In genomic region chr5:134873987-134874830, GRCh38 we compare ENCODE assay signal across 8 cellular contexts. TPM values are rescaled to one million over a fixed set of nuclear protein-coding genes. Genes with fewer than 3 reads are reported as not detected.
DNase-seq lines count a peak whose midpoint lies in the region; ATAC-seq and TF ChIP-seq lines count a peak whose summit lies in the region.

Gene TXNDC15 (plus strand): TSS chr5:134874371. CDS start chr5:134874428, 57 bp downstream.

- no peak for TF ChIP-seq CTCF in DOHH2 (IDR thresholded peaks at IDR 0.05; ENCODE audit: low read depth, low read length, poor library complexity, severe bottlenecking)

- ATAC-seq in GM21786 (IDR thresholded peaks at IDR 0.05; ENCODE audit: unreplicated experiment) = peak; percentile 72

- H3K36me3 ChIP-seq in DOHH2 (ENCODE audit: control insufficient read depth, low read length) (peaks cover 23% of the 10 kb centered on the region), Karpas-422 (ENCODE audit: insufficient read depth, low read length) (peaks cover 4% of the 10 kb centered on the region; the same call in 1 of the 2 replicates), SJCRH30 (no peaks in the 10 kb centered on the region), neuron (ENCODE audit: insufficient read depth, low read length) (no peaks in the 10 kb centered on the region), subcutaneous abdominal adipose tissue (ENCODE audit: control insufficient read depth in 5 of 5, insufficient read depth in 5 of 5, low read length in 5 of 5) (no peaks in the 10 kb centered on the region)

- peak within 1 kb of the TSS; percentile 91 for H3K4me3 ChIP-seq in DOHH2 (ENCODE audit: low read length)
- peak within 1 kb of the TSS; percentile 82 for H3K4me3 ChIP-seq in Karpas-422 (ENCODE audit: low read length)
- H3K4me3 ChIP-seq in SJCRH30 = peak within 1 kb of the TSS; percentile 96
- H3K4me3 ChIP-seq in neuron (ENCODE audit: low read length) = peak within 1 kb of the TSS; percentile 76
- H3K4me3 ChIP-seq in subcutaneous abdominal adipose tissue (ENCODE audit: low read depth in 1 of 5, low read length in 5 of 5) = peak within 1 kb of the TSS; percentile 85 to 91 (median 88)

- H3K9me3 ChIP-seq in DOHH2 (ENCODE audit: control insufficient read depth, insufficient read depth, low read length) (no peaks in the 10 kb centered on the region), Karpas-422 (ENCODE audit: low read length) (no peaks in the 10 kb centered on the region), SJCRH30 (replicated peaks) (no peaks in the 10 kb centered on the region), neuron (ENCODE audit: low read length) (no peaks in the 10 kb centered on the region), subcutaneous abdominal adipose tissue (ENCODE audit: control insufficient read depth in 5 of 5, low read length in 5 of 5) (no peaks in the 10 kb centered on the region)

- H4K20me1 ChIP-seq in DOHH2 (ENCODE audit: control insufficient read depth, insufficient read depth, low read depth, low read length) = no peaks in the 10 kb centered on the region
- H4K20me1 ChIP-seq in Karpas-422 (ENCODE audit: insufficient read depth, low read depth, low read length) = no peaks in the 10 kb centered on the region

- H3K79me2 ChIP-seq in DOHH2 (ENCODE audit: control insufficient read depth, low read length) (peaks cover 45% of the 10 kb centered on the region), Karpas-422 (ENCODE audit: low read length) (peaks cover 49% of the 10 kb centered on the region)

- H3K9me2 ChIP-seq in DOHH2 (replicated peaks; ENCODE audit: control insufficient read depth, low read length) = no peaks in the 10 kb centered on the region
- no peaks in the 10 kb centered on the region for H3K9me2 ChIP-seq in Karpas-422 (replicated peaks; ENCODE audit: insufficient read depth, low read length)

- peaks cover 9% of the 10 kb centered on the region for H3F3A ChIP-seq in DOHH2 (ENCODE audit: control insufficient read depth, insufficient read depth)

- H3K4me1 ChIP-seq in DOHH2 (ENCODE audit: control insufficient read depth, low read length) (peaks cover 32% of the 10 kb centered on the region), Karpas-422 (ENCODE audit: low read length) (peaks cover 45% of the 10 kb centered on the region), SJCRH30 (0 out of 2 replicates have a peak, but pooled peaks cover 2% of the 10 kb centered on the region), neuron (ENCODE audit: insufficient read depth, low read length) (peaks cover 8% of the 10 kb centered on the region), subcutaneous abdominal adipose tissue (ENCODE audit: control insufficient read depth in 5 of 5, insufficient read depth in 5 of 5, low read length in 5 of 5) (peaks cover 0 to 23% (median 19%) of the 10 kb centered on the region in 5 donors)

- H3K9ac ChIP-seq in Karpas-422 (ENCODE audit: low read length) (peak within 1 kb of the TSS; percentile 92), subcutaneous abdominal adipose tissue (ENCODE audit: low read length in 5 of 5) (peak within 1 kb of the TSS; percentile 64 to 93 (median 88))

- DNase-seq in Karpas-422 = peak; percentile 93
- DNase-seq in SJCRH30 = peak; percentile 87 to 91
- peak; percentile 65 for DNase-seq in activated gamma-delta T cell treated with anti-CD3 and anti-CD28 coated beads, Interleukin-2, amount 50 U/mL, for 16 hours (ENCODE audit: low read depth)
- peak; percentile 77 for DNase-seq in foreskin melanocyte

- H2AFZ ChIP-seq in Karpas-422 (ENCODE audit: low read length) = peak within 1 kb of the TSS; percentile 59
- H2AFZ ChIP-seq in neuron (ENCODE audit: low read depth, low read length) = peak within 1 kb of the TSS; percentile 89

- no peaks in the 10 kb centered on the region for H3K27me3 ChIP-seq in DOHH2 (ENCODE audit: control insufficient read depth, low read length)
- no peaks in the 10 kb centered on the region for H3K27me3 ChIP-seq in Karpas-422 (ENCODE audit: low read length)
- no peaks in the 10 kb centered on the region for H3K27me3 ChIP-seq in SJCRH30
- H3K27me3 ChIP-seq in neuron (ENCODE audit: insufficient read depth, low read length) = no peaks in the 10 kb centered on the region
- H3K27me3 ChIP-seq in subcutaneous abdominal adipose tissue (ENCODE audit: control insufficient read depth in 5 of 5, insufficient read depth in 4 of 5, low read length in 5 of 5) = no peaks in the 10 kb centered on the region

- H3K4me2 ChIP-seq in DOHH2 (ENCODE audit: low read length) (peak within 1 kb of the TSS; percentile 94), Karpas-422 (ENCODE audit: low read depth, low read length, poor library complexity, severe bottlenecking) (peak within 1 kb of the TSS; percentile 87)

- H3K27ac ChIP-seq in DOHH2 (ENCODE audit: low read depth, low read length) (peak within 1 kb of the TSS; percentile 58), Karpas-422 (ENCODE audit: low read length) (peak within 1 kb of the TSS; percentile 66), SJCRH30 (peak within 1 kb of the TSS; percentile 92), subcutaneous abdominal adipose tissue (ENCODE audit: low read depth, low read length) (peak within 1 kb of the TSS; percentile 92)

RNA-seq across cellular contexts. Expression of gene TXNDC15, which starts in this region (rescaled TPM):
- 52.2 and 90.3 TPM in 2 replicates for total RNA-seq in Karpas-422 (2014; rRNA removed; shearing (Covaris generic); ENCODE audit: low replicate concordance)
- 48.1 and 61.2 TPM in 2 replicates for total RNA-seq in SJCRH30 (2014; rRNA removed; shearing (Covaris generic))

Comparison
In these comparisons a context has a peak if more than half of its experiments do, and no peak if none do; other contexts are left out.
1. Peak in every context shown above with its lines: DNase-seq, ATAC-seq, H3K4me3 ChIP-seq and H3K27ac ChIP-seq.